ENCODE assay signal across 16 cellular contexts in the genomic region with DNA sequence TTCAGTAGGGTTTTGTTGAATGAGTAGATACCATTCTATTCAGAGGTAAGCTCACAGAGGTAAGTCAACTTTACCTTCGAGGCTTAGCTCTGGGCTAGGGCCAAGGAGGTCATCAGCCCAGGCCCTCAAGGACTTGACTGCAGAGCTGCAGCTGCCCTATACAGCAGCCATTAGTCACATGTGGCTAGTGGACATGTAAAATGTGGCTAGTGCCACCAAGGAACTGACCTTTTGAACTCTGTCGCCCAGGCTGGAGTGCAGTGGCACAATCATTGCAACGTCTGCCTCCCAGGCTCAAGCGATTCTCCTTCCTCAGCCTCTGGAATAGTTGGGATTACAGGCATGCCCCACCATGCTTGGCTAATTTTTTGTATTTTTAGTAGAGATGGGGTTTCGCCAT. TPM values are rescaled to one million over a fixed set of nuclear protein-coding genes. Genes with fewer than 3 reads are reported as not detected.
DNase-seq lines count a peak whose midpoint lies in the region; ATAC-seq and TF ChIP-seq lines count a peak whose summit lies in the region.
"Had no signal": no experiment of that assay in that cellular context is flagged by ENCODE, and none has a peak within 500 bp of the region (broad histone marks: within the 10 kb centered on the region; RNA-seq: fewer than 3 reads in every experiment).

No MANE protein-coding gene starts in this region.

- peak overlapping the region in 2 of 3 experiments; percentile 80 to 86 for H3K27ac Mint-ChIP-seq in nephron

- no peak overlapping the region for H3K4me3 Mint-ChIP-seq in nephron
- H3K4me3 Mint-ChIP-seq: CD14-positive monocyte had no signal

- peaks cover 21% of the 10 kb centered on the region for H3K4me1 Mint-ChIP-seq in nephron

- H3K36me3 ChIP-seq in body of pancreas (replicated peaks in 1 of 2; ENCODE audit: insufficient read depth in 1 of 2, low read depth in 2 of 2) (no peaks in the 10 kb centered on the region), upper lobe of right lung (no peaks in the 10 kb centered on the region)

- DNase-seq in body of pancreas = peak in 2 of 4 donors; percentile 38
- DNase-seq in left lobe of liver (ENCODE audit: low spot score) = no peak
- DNase-seq in upper lobe of right lung = no peak
- no peak for DNase-seq in activated effector memory CD4-positive, alpha-beta T cell treated with Interleukin-2 at 50 U/mL for 16 hours
- no peak for DNase-seq in OCI-M1 (lab: John Stamatoyannopoulos, UW)
- no peak for DNase-seq in DMS 273 (lab: John Stamatoyannopoulos, UW; ENCODE audit: unreplicated experiment)
- DNase-seq: H7; KG1; NCI-H1417 treated with DMSO at 0.1 percent for 48 hours; NCI-H510A; NCI-H748 treated with DMSO at 0.1 percent for 48 hours; NK-92 treated with Interleukin-12 subunit alpha and Interleukin-12 subunit beta, amount 100 ng/mL, for 24 hours; SHP77 treated with DMSO at 0.1 percent for 48 hours; SK-N-SH had no signal

- no peaks in the 10 kb centered on the region for H3K36me3 Mint-ChIP-seq in nephron (ENCODE audit: low read depth)
- H3K36me3 Mint-ChIP-seq: CD14-positive monocyte had no signal

- H3K27ac ChIP-seq in body of pancreas (peak overlapping the region; percentile 82 to 92 (median 86)), upper lobe of right lung (no peak overlapping the region)

- intact Hi-C loops in body of pancreas (cut with DNase I) = no loop called here
- intact Hi-C loops in upper lobe of right lung (cut with DNase I) = no loop called here

- no peaks in the 10 kb centered on the region for H3K9me3 Mint-ChIP-seq in nephron
- H3K9me3 Mint-ChIP-seq: CD14-positive monocyte had no signal

- no peak for TF ChIP-seq POLR2A in body of pancreas (IDR thresholded peaks at IDR 0.05)

- H3K27me3 ChIP-seq in body of pancreas = no peaks in the 10 kb centered on the region
- no peaks in the 10 kb centered on the region for H3K27me3 ChIP-seq in upper lobe of right lung

- H3K9me3 ChIP-seq in body of pancreas (no peaks in the 10 kb centered on the region), upper lobe of right lung (no peaks in the 10 kb centered on the region)
- H3K9me3 ChIP-seq: SK-N-SH had no signal

- 59 to 81% methylated on average over 3 to 5 of the region's 5 CpGs for WGBS in body of pancreas, 2 donors

- TF ChIP-seq CTCF in body of pancreas (IDR thresholded peaks at IDR 0.05) = no peak
- TF ChIP-seq CTCF in nephron (IDR thresholded peaks at IDR 0.05; ENCODE audit: unreplicated experiment in 3 of 3) = no peak
- TF ChIP-seq CTCF in upper lobe of right lung (IDR thresholded peaks at IDR 0.05) = no peak

- ATAC-seq in body of pancreas (no peak), left lobe of liver (peak; percentile 30), upper lobe of right lung (peak; percentile 33)

- no peak overlapping the region for H3K4me3 ChIP-seq in body of pancreas
- H3K4me3 ChIP-seq in upper lobe of right lung = no peak overlapping the region

- peaks cover 8% of the 10 kb centered on the region for H3K27me3 Mint-ChIP-seq in nephron (ENCODE audit: low read depth)

- peaks cover 63% of the 10 kb centered on the region for H3K4me1 ChIP-seq in body of pancreas
- peaks cover 38% of the 10 kb centered on the region for H3K4me1 ChIP-seq in upper lobe of right lung

RNA-seq across cellular contexts. Expression of gene EPB41L1, which starts 47.9 kb away (rescaled TPM):
- 10 to 100 TPM; 22.8 to 53.4 TPM for total RNA-seq in body of pancreas
- 5.0 TPM for total RNA-seq in left lobe of liver
- 61.4 TPM for total RNA-seq in upper lobe of right lung
